Comparison of ENCODE assay signal across 9 cellular contexts in genomic region chr12:46825526-46826414, GRCh38. TPM values are rescaled to one million over a fixed set of nuclear protein-coding genes. Genes with fewer than 3 reads are reported as not detected.
DNase-seq lines count a peak whose midpoint lies in the region; ATAC-seq and TF ChIP-seq lines count a peak whose summit lies in the region.
"Had no signal": no experiment of that assay in that cellular context is flagged by ENCODE, and none has a peak within 500 bp of the region (broad histone marks: within the 10 kb centered on the region; RNA-seq: fewer than 3 reads in every experiment).

A gene with protein sequence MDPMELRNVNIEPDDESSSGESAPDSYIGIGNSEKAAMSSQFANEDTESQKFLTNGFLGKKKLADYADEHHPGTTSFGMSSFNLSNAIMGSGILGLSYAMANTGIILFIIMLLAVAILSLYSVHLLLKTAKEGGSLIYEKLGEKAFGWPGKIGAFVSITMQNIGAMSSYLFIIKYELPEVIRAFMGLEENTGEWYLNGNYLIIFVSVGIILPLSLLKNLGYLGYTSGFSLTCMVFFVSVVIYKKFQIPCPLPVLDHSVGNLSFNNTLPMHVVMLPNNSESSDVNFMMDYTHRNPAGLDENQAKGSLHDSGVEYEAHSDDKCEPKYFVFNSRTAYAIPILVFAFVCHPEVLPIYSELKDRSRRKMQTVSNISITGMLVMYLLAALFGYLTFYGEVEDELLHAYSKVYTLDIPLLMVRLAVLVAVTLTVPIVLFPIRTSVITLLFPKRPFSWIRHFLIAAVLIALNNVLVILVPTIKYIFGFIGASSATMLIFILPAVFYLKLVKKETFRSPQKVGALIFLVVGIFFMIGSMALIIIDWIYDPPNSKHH (minus strand): TSS chr12:46825997. CDS start chr12:46793071, 32,926 bp downstream.

- peaks cover 28% of the 10 kb centered on the region for H3K27me3 Mint-ChIP-seq in neural progenitor cell (ENCODE audit: insufficient read depth, low read depth)

- H3K79me2 ChIP-seq in neural progenitor cell (ENCODE audit: low read depth): no peaks in the 10 kb centered on the region

- H3K27me3 ChIP-seq in RWPE2 (ENCODE audit: insufficient read depth, poor library complexity, severe bottlenecking): peaks cover under 1% of the 10 kb centered on the region
- no peaks in the 10 kb centered on the region for H3K27me3 ChIP-seq in foreskin keratinocyte
- H3K27me3 ChIP-seq in neural progenitor cell: peaks cover 79% of the 10 kb centered on the region

- DNase-seq in Caki2 (ENCODE audit: low read depth) (peak; percentile 5), RWPE2 (ENCODE audit: low spot score) (no peak), foreskin keratinocyte (peak in 1 of 2 donors; percentile 11), neural progenitor cell (ENCODE audit: low spot score) (peak; percentile 85), AML-193 (lab: John Stamatoyannopoulos, UW) (no peak)

- no peaks in the 10 kb centered on the region for H3F3A ChIP-seq in neural progenitor cell (ENCODE audit: low read depth)

- no peaks in the 10 kb centered on the region for H3K9me3 Mint-ChIP-seq in neural progenitor cell
- H3K9me3 Mint-ChIP-seq: central memory CD8-positive, alpha-beta T cell had no signal

- no peak for TF ChIP-seq CTCF in RWPE2 (IDR thresholded peaks at IDR 0.05; ENCODE audit: poor library complexity, severe bottlenecking)
- peak; percentile 40 for TF ChIP-seq CTCF in foreskin keratinocyte (conservative IDR thresholded peaks at IDR 0.05)
- peak; percentile 29 for TF ChIP-seq CTCF in neural progenitor cell (IDR thresholded peaks at IDR 0.05)

- no peaks in the 10 kb centered on the region for H3K36me3 ChIP-seq in RWPE2 (ENCODE audit: low read depth)
- H3K36me3 ChIP-seq in neural progenitor cell: no peaks in the 10 kb centered on the region

- ATAC-seq in RWPE2 (ENCODE audit: low read depth): peak; percentile 68; the same call in 2 of the 3 replicates
- ATAC-seq in foreskin keratinocyte: peak; percentile 62
- no peak for ATAC-seq in GM19455 (IDR thresholded peaks at IDR 0.05; ENCODE audit: unreplicated experiment)
- no peak for ATAC-seq in HG02885 (IDR thresholded peaks at IDR 0.05; ENCODE audit: poor library complexity, unreplicated experiment)
- ATAC-seq in GM19463 (IDR thresholded peaks at IDR 0.05; ENCODE audit: unreplicated experiment): no peak

- no peak within 1 kb of the TSS for H3K27ac ChIP-seq in RWPE2 (ENCODE audit: poor library complexity, severe bottlenecking)
- no peak within 1 kb of the TSS for H3K27ac ChIP-seq in foreskin keratinocyte
- no peak within 1 kb of the TSS for H3K27ac ChIP-seq in neural progenitor cell

- H4K20me1 ChIP-seq in neural progenitor cell (ENCODE audit: low read depth): no peaks in the 10 kb centered on the region

- in situ Hi-C loops in Caki2 (cut with HindIII; ENCODE audit: low pct_unique_long_range_greater_than_20kb, low sequenced_read_pairs): no loop called here

- peaks cover 9% of the 10 kb centered on the region for H3K4me1 Mint-ChIP-seq in neural progenitor cell

- no peak within 1 kb of the TSS for H3K9ac ChIP-seq in neural progenitor cell

- H3K4me3 ChIP-seq in RWPE2 (ENCODE audit: severe bottlenecking): peak within 1 kb of the TSS; percentile 14
- peak within 1 kb of the TSS; percentile 48 for H3K4me3 ChIP-seq in neural progenitor cell

- peak within 1 kb of the TSS; percentile 86 for H2AFZ ChIP-seq in neural progenitor cell (replicated peaks)

- no peak within 1 kb of the TSS for H3K27ac Mint-ChIP-seq in neural progenitor cell

- H3K9me3 ChIP-seq in RWPE2 (ENCODE audit: severe bottlenecking): no peaks in the 10 kb centered on the region
- no peaks in the 10 kb centered on the region for H3K9me3 ChIP-seq in neural progenitor cell (ENCODE audit: low read depth)

- peak within 1 kb of the TSS; percentile 93 for H3K4me2 ChIP-seq in neural progenitor cell

- H3K36me3 Mint-ChIP-seq in neural progenitor cell: no peaks in the 10 kb centered on the region

- peak within 1 kb of the TSS; percentile 83 for H3K4me3 Mint-ChIP-seq in neural progenitor cell
- H3K4me3 Mint-ChIP-seq: central memory CD8-positive, alpha-beta T cell had no signal

- H3K4me1 ChIP-seq in RWPE2 (ENCODE audit: insufficient read depth, poor library complexity, severe bottlenecking) (no peaks in the 10 kb centered on the region), foreskin keratinocyte (peaks cover 7% of the 10 kb centered on the region), neural progenitor cell (peaks cover 12% of the 10 kb centered on the region)

RNA-seq across cellular contexts. Expression of the gene that starts here (rescaled TPM):
- 0.03 TPM in 1 of 2 replicates, not detected in the other for total RNA-seq in Caki2 (2014; rRNA removed; shearing (Covaris generic); ENCODE audit: low replicate concordance)
- total RNA-seq in foreskin keratinocyte: 0.49 and 0.65 TPM in 2 replicates
- polyA plus RNA-seq in foreskin keratinocyte: 0.26 and 0.28 TPM in 2 replicates
- total RNA-seq in neural progenitor cell (ENCODE audit: low replicate concordance): 1.8 and 2.5 TPM in 2 replicates

Comparison
In these comparisons a context has a peak if more than half of its experiments do, and no peak if none do; other contexts are left out.
1. Peak in DNase-seq in Caki2; RNA of the gene not detected or under 1 TPM.
2. Peak in ATAC-seq in foreskin keratinocyte; RNA of the gene not detected or under 1 TPM.